In the genomic region with DNA sequence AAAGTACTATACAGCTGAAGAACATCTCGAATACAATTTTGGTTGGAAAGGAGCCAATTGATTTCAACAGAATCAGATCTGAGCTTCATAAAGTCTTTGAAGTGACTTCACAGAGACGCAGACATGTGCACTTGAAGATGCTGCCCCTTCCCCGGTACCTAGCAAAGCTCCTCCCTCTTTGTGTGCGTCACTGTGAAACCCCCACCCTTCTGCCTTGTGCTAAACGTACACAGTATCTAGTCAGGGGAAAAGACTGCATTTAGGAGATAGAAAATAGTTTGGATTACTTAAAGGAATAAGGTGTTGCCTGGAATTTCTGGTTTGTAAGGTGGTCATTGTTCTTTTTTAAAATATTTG, we compare ENCODE assay signal across 8 cellular contexts. TPM values are rescaled to one million over a fixed set of nuclear protein-coding genes. Genes with fewer than 3 reads are reported as not detected.
DNase-seq lines count a peak whose midpoint lies in the region; ATAC-seq, FAIRE-seq and TF ChIP-seq lines count a peak whose summit lies in the region.
"Not testable (repeated sequence)": the region's sequence is repeated elsewhere in the genome, so short reads cannot be mapped to it uniquely, and the experiment has no call there.

No MANE protein-coding gene starts in this region.

- not testable (repeated sequence) for H3K9me3 ChIP-seq in CD8-positive, alpha-beta T cell (ENCODE audit: low read length); T-helper 17 cell (ENCODE audit: control insufficient read depth, low read length, poor library complexity, severe bottlenecking)

- H3K4me1 ChIP-seq in CD8-positive, alpha-beta T cell (ENCODE audit: insufficient read depth, low read length) = not testable (repeated sequence)

- DNase-seq in CD8-positive, alpha-beta T cell = peak in 2 of 7 experiments; percentile 61 to 82
- peak; percentile 39 for DNase-seq in Jurkat, Clone E6-1 (ENCODE audit: low read depth, low spot score)
- DNase-seq in T-helper 17 cell; urothelium cell line (ENCODE audit: low spot score): not testable (repeated sequence)
- peak; percentile 34 for DNase-seq in activated T-cell treated with anti-CD3 and anti-CD28 coated beads, Interleukin-2, amount 50 U/mL, for 4 hours
- DNase-seq in MCF 10A (ENCODE audit: unreplicated experiment) (peak; percentile 26), iris pigment epithelial cell (ENCODE audit: low read depth) (peak; percentile 15)
- peak in 9 of 10 donors; percentile 18 to 81 (median 74) for DNase-seq in naive thymus-derived CD8-positive, alpha-beta T cell

- POLR2A ChIA-PET in CD8-positive, alpha-beta T cell (lab: Charles Lee) = interaction anchor here (1.1 kb wide), 1 partner anchor 25 kb away, joined by 3 read pairs; no protein-coding TSS in a partner anchor
- POLR2A ChIA-PET in MCF 10A (lab: Yijun Ruan, JAX) = interaction anchor here (0.7 to 11.1 kb wide), 8 partner anchors 10 to 84 kb away, joined by 3 to 160 read pairs (median 4); a partner anchor contains a TSS
- POLR2A ChIA-PET in naive thymus-derived CD8-positive, alpha-beta T cell (lab: Charles Lee) = interaction anchor here (1.1 kb wide), 1 partner anchor 9 kb away, joined by 4 read pairs; no protein-coding TSS in a partner anchor

- not testable (repeated sequence) for H3K36me3 Mint-ChIP-seq in CD8-positive, alpha-beta T cell; T-helper 17 cell (ENCODE audit: low read depth); activated T-cell treated with anti-CD3 and anti-CD28 coated beads, Interleukin-2, amount 50 U/mL, for 4 hours (ENCODE audit: insufficient read depth); MCF 10A (ENCODE audit: insufficient read depth, unreplicated experiment); naive thymus-derived CD8-positive, alpha-beta T cell

- H3K9me3 Mint-ChIP-seq in CD8-positive, alpha-beta T cell; activated T-cell treated with anti-CD3 and anti-CD28 coated beads, Interleukin-2, amount 50 U/mL, for 4 hours; MCF 10A (ENCODE audit: unreplicated experiment); naive thymus-derived CD8-positive, alpha-beta T cell: not testable (repeated sequence)

- H3K27ac ChIP-seq in CD8-positive, alpha-beta T cell (ENCODE audit: low read depth, low read length) = not testable (repeated sequence)

- CTCF ChIA-PET in CD8-positive, alpha-beta T cell (lab: Charles Lee) = interaction anchor here (2.6 kb wide), 1 partner anchor 59 kb away, joined by 5 read pairs; no protein-coding TSS in a partner anchor
- CTCF ChIA-PET in MCF 10A (lab: Yijun Ruan, JAX) = interaction anchor here (0.9 to 2.5 kb wide), 2 partner anchors 10 to 39 kb away, joined by 3 to 11 read pairs; no protein-coding TSS in a partner anchor

- not testable (repeated sequence) for BruUV-seq in MCF 10A (replicated peaks; lab: Mats Ljungman, UMichigan)

- peak overlapping the region; percentile 23 for H3K27ac Mint-ChIP-seq in CD8-positive, alpha-beta T cell
- H3K27ac Mint-ChIP-seq in T-helper 17 cell; MCF 10A (ENCODE audit: low read depth, unreplicated experiment): not testable (repeated sequence)
- peak overlapping the region in 8 of 10 donors; percentile 25 to 86 (median 66) for H3K27ac Mint-ChIP-seq in naive thymus-derived CD8-positive, alpha-beta T cell

- peak; percentile 100 for ATAC-seq in CD8-positive, alpha-beta T cell
- peak; percentile 90 for ATAC-seq in T-helper 17 cell
- peak in 1 of 2 donors; percentile 57 for ATAC-seq in activated T-cell treated with anti-CD3 and anti-CD28 coated beads, Interleukin-2, amount 50 U/mL, for 4 hours
- ATAC-seq in naive thymus-derived CD8-positive, alpha-beta T cell = peak; percentile 99 to 100

- H3K4me3 ChIP-seq in CD8-positive, alpha-beta T cell (ENCODE audit: low read depth, low read length); Jurkat, Clone E6-1 (ENCODE audit: low read length): not testable (repeated sequence)

- not testable (repeated sequence) for H3K27me3 ChIP-seq in CD8-positive, alpha-beta T cell (ENCODE audit: insufficient read depth, low read length)

- peak; percentile 23 for FAIRE-seq in urothelium cell line (lab: Jason Lieb, UNC)

- not testable (repeated sequence) for H3K36me3 ChIP-seq in CD8-positive, alpha-beta T cell (ENCODE audit: insufficient read depth, low read length)

- H3K4me1 Mint-ChIP-seq in CD8-positive, alpha-beta T cell (ENCODE audit: low read depth) = peaks cover 11% of the 10 kb centered on the region
- not testable (repeated sequence) for H3K4me1 Mint-ChIP-seq in T-helper 17 cell; activated T-cell treated with anti-CD3 and anti-CD28 coated beads, Interleukin-2, amount 50 U/mL, for 4 hours (ENCODE audit: low read depth)
- H3K4me1 Mint-ChIP-seq in MCF 10A (ENCODE audit: insufficient read depth, unreplicated experiment) = peaks cover 38% of the 10 kb centered on the region
- peaks cover 9 to 16% (median 13%) of the 10 kb centered on the region in 4 donors for H3K4me1 Mint-ChIP-seq in naive thymus-derived CD8-positive, alpha-beta T cell

- not testable (repeated sequence) for H3K27me3 Mint-ChIP-seq in CD8-positive, alpha-beta T cell (ENCODE audit: low read depth); T-helper 17 cell; activated T-cell treated with anti-CD3 and anti-CD28 coated beads, Interleukin-2, amount 50 U/mL, for 4 hours (ENCODE audit: low read depth); MCF 10A (ENCODE audit: insufficient read depth, unreplicated experiment); naive thymus-derived CD8-positive, alpha-beta T cell

- TF ChIP-seq CTCF in CD8-positive, alpha-beta T cell (IDR thresholded peaks at IDR 0.05); MCF 10A (IDR thresholded peaks at IDR 0.05; ENCODE audit: unreplicated experiment): not testable (repeated sequence)

- H3K4me3 Mint-ChIP-seq in CD8-positive, alpha-beta T cell; T-helper 17 cell; activated T-cell treated with anti-CD3 and anti-CD28 coated beads, Interleukin-2, amount 50 U/mL, for 4 hours; MCF 10A (ENCODE audit: unreplicated experiment): not testable (repeated sequence)
- H3K4me3 Mint-ChIP-seq in naive thymus-derived CD8-positive, alpha-beta T cell = peak overlapping the region in 6 of 10 donors; percentile 2 to 63 (median 30)

- intact Hi-C loops in CD8-positive, alpha-beta T cell (cut with DNase I, micrococcal nuclease); MCF 10A (cut with micrococcal nuclease): not testable (repeated sequence)

RNA-seq across cellular contexts. Expression of a gene that starts 13.5 kb away (rescaled TPM):
- total RNA-seq in CD8-positive, alpha-beta T cell = 100 to 1,000 TPM; 108 to 109 TPM
- 103 TPM for polyA plus RNA-seq in Jurkat, Clone E6-1 (2012; ENCODE audit: insufficient read depth, insufficient read length)
- total RNA-seq in T-helper 17 cell (100 to 1,000 TPM; 114 to 133 TPM), MCF 10A (2022) (181 and 184 TPM in 2 replicates)
- total RNA-seq in activated T-cell treated with anti-CD3 and anti-CD28 coated beads, Interleukin-2, amount 50 U/mL, for 4 hours = 10 to 100 TPM; 58.0 to 69.8 (median 63.5) TPM
- 100 to 1,000 TPM; 225 to 234 TPM for total RNA-seq in naive thymus-derived CD8-positive, alpha-beta T cell
- 100 to 1,000 TPM; 112 to 137 (median 123) TPM for polyA plus RNA-seq in naive thymus-derived CD8-positive, alpha-beta T cell
